Comparison of ENCODE assay signal across 1 cellular context in genomic region chr5:39074009-39074886, GRCh38.
TF ChIP-seq lines count a peak whose summit lies in the region.

TSS of gene RICTOR (minus strand) at chr5:39074399. CDS start at chr5:39074377, 22 bp downstream.

TF ChIP-seq in SK-N-SH treated with all-trans-retinoic acid at 6 μM for 48 hours, 23 proteins besides CTCF, POLR2A, EP300 and RAD21 (continued from another document):
- TF ChIP-seq, protein P1, sequence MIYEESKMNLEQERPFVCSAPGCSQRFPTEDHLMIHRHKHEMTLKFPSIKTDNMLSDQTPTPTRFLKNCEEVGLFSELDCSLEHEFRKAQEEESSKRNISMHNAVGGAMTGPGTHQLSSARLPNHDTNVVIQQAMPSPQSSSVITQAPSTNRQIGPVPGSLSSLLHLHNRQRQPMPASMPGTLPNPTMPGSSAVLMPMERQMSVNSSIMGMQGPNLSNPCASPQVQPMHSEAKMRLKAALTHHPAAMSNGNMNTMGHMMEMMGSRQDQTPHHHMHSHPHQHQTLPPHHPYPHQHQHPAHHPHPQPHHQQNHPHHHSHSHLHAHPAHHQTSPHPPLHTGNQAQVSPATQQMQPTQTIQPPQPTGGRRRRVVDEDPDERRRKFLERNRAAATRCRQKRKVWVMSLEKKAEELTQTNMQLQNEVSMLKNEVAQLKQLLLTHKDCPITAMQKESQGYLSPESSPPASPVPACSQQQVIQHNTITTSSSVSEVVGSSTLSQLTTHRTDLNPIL (CRISPR knock-in tag; IDR thresholded peaks at IDR 0.05; ENCODE audit: low read depth) = no peak
- TF ChIP-seq ARNTL (CRISPR knock-in tag; IDR thresholded peaks at IDR 0.05; ENCODE audit: borderline replicate concordance, low read depth) = no peak
